ENCODE assay signal across 1 cellular context in the genomic region with DNA sequence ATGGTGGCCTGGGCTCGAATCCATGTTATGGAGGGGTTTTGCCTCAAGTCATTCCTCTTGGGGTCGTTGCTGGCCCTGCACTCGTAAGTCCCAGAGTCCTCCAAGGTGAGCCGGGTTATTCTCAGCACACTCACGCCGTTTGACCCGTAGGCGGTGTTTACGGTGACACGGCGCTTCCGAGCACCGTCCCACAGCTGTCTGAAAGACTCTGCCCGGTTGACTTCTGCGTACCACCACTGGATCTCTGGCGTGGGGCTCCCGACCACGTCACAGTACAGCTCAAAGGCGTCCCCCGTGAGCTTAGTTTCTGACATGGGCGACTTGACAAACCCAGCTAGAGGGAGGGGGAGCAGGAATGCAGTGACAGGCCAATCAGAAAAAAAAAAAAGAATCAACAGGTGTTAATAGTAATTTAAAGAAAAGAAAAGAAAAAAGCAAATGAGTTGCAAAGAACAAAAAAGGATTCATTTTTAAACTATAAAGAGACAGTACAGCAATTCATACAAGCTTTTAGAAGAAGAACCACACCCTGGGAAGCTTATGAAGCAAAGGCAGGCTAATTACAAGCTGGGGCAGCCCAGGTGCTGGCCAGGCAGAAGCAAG.
TF ChIP-seq lines count a peak whose summit lies in the region.

No MANE protein-coding gene starts in this region.

TF ChIP-seq in HEK293, 187 proteins besides CTCF, POLR2A, EP300 and RAD21:
- TF ChIP-seq MZF1 (tag by site-specific recombination; IDR thresholded peaks at IDR 0.05; ENCODE audit: borderline replicate concordance) (no peak), SCRT1 (tag by site-specific recombination; IDR thresholded peaks at IDR 0.05; ENCODE audit: borderline replicate concordance) (peak; percentile 89; the same call in 1 of the 2 replicates), ZNF610 (tag by site-specific recombination; IDR thresholded peaks at IDR 0.05; ENCODE audit: borderline replicate concordance) (no peak), SCRT2 (tag by site-specific recombination; IDR thresholded peaks at IDR 0.05) (peak; percentile 93), ZNF202 (tag by site-specific recombination; IDR thresholded peaks at IDR 0.05; ENCODE audit: borderline replicate concordance) (no peak), ZNF132 (tag by site-specific recombination; IDR thresholded peaks at IDR 0.05; ENCODE audit: borderline replicate concordance) (no peak)
